ENCODE assay signal across 16 cellular contexts in genomic region chr12:88453323-88453722, GRCh38.
DNase-seq lines count a peak whose midpoint lies in the region; TF ChIP-seq lines count a peak whose summit lies in the region.
"Had no signal": no experiment of that assay in that cellular context is flagged by ENCODE, and none has a peak within 500 bp of the region (broad histone marks: within the 10 kb centered on the region; RNA-seq: fewer than 3 reads in every experiment).

No MANE protein-coding gene starts in this region.

- H3K9me3 Mint-ChIP-seq in HFFc6 = no peaks in the 10 kb centered on the region

- no peaks in the 10 kb centered on the region for H3K27me3 Mint-ChIP-seq in HFFc6 (ENCODE audit: insufficient read depth)
- H3K27me3 Mint-ChIP-seq: B cell; CD4-positive, alpha-beta memory T cell had no signal

- no peak overlapping the region for H3K4me3 ChIP-seq in astrocyte of the spinal cord (ENCODE audit: low read depth, low read length)
- no peak overlapping the region for H3K4me3 ChIP-seq in fibroblast of pulmonary artery (replicated peaks; ENCODE audit: low read depth, low read length)

- in situ Hi-C loops in astrocyte of the spinal cord (cut with HindIII; ENCODE audit: low sequenced_read_pairs) = no loop called here

- TF ChIP-seq CTCF in HFFc6 (IDR thresholded peaks at IDR 0.05) (no peak), astrocyte of the spinal cord (IDR thresholded peaks at IDR 0.05; ENCODE audit: low read depth, low read length) (no peak), fibroblast of pulmonary artery (IDR thresholded peaks at IDR 0.05; ENCODE audit: low read length, missing control alignments) (no peak)

- H3K36me3 Mint-ChIP-seq in HFFc6 (ENCODE audit: low read depth) = no peaks in the 10 kb centered on the region
- H3K36me3 Mint-ChIP-seq: CD4-positive, alpha-beta memory T cell had no signal

- DNase-seq in HFFc6 = peak; percentile 16
- DNase-seq in astrocyte of the spinal cord (ENCODE audit: low read depth, low spot score) = peak; percentile 64
- DNase-seq in fibroblast of pulmonary artery (ENCODE audit: low read depth) = peak; percentile 22
- peak; percentile 20 for DNase-seq in stromal cell of bone marrow (ENCODE audit: low read depth)
- no peak for DNase-seq in NCI-H748 treated with DMSO at 0.1 percent for 48 hours (lab: John Stamatoyannopoulos, UW)
- DNase-seq in effector CD4-positive, alpha-beta T cell = no peak
- no peak for DNase-seq in SK-N-DZ (ENCODE audit: low spot score)
- DNase-seq: ACHN; CD4-positive, alpha-beta memory T cell; DND-41; H7; MM.1S; NCI-H187; NCI-H2171; SHP77 treated with DMSO at 0.1 percent for 48 hours had no signal

- peaks cover 44% of the 10 kb centered on the region for H3K4me1 Mint-ChIP-seq in HFFc6 (ENCODE audit: low read depth)
- H3K4me1 Mint-ChIP-seq: B cell; CD4-positive, alpha-beta memory T cell had no signal

- peak overlapping the region; percentile 25; the same call in 1 of the 2 replicates for H3K27ac Mint-ChIP-seq in HFFc6
- H3K27ac Mint-ChIP-seq: B cell; CD4-positive, alpha-beta memory T cell had no signal

- H3K4me3 Mint-ChIP-seq in HFFc6 = no peak overlapping the region
- H3K4me3 Mint-ChIP-seq: B cell; CD4-positive, alpha-beta memory T cell had no signal

Comparison
In these comparisons a context has a peak if more than half of its experiments do, and no peak if none do; other contexts are left out.
1. DNase-seq: peak in HFFc6 (single experiment), astrocyte of the spinal cord (single experiment), fibroblast of pulmonary artery (single experiment) and stromal cell of bone marrow (single experiment); none in NCI-H748 treated with DMSO at 0.1 percent for 48 hours (single experiment), effector CD4-positive, alpha-beta T cell (single experiment) and SK-N-DZ (single experiment).